Comparison of ENCODE assay signal across 8 cellular contexts in genomic region chr17:50209472-50210248, GRCh38. TPM values are rescaled to one million over a fixed set of nuclear protein-coding genes. Genes with fewer than 3 reads are reported as not detected.
DNase-seq lines count a peak whose midpoint lies in the region; ATAC-seq and TF ChIP-seq lines count a peak whose summit lies in the region.

No MANE protein-coding gene starts in this region.

- H3K36me3 ChIP-seq in BJ (ENCODE audit: control insufficient read depth, insufficient read depth, low read length) (no peaks in the 10 kb centered on the region), Panc1 (ENCODE audit: control insufficient read depth, insufficient read depth, low read length) (no peaks in the 10 kb centered on the region)

- peak overlapping the region; percentile 17 for H3K4me3 ChIP-seq in BJ (ENCODE audit: low read depth, low read length)
- H3K4me3 ChIP-seq in Panc1 (ENCODE audit: low read depth in 2 of 2, low read length in 2 of 2) = no peak overlapping the region; a peak in 1 of 4 replicates
- peak overlapping the region; percentile 24 for H3K4me3 ChIP-seq in fibroblast of pulmonary artery (replicated peaks; ENCODE audit: low read depth, low read length)

- no TSS peak for BruUV-seq in Panc1 (replicated peaks; lab: Mats Ljungman, UMichigan)

- H3K9me3 ChIP-seq in Panc1 (ENCODE audit: control insufficient read depth, insufficient read depth, low read depth, low read length) = no peaks in the 10 kb centered on the region

- no peaks in the 10 kb centered on the region for H3K36me3 Mint-ChIP-seq in activated T-helper 1 cell treated with anti-CD3 and anti-CD28 coated beads, Interleukin-12 subunit alpha, Interleukin-12 subunit beta, Interleukin-2, Interleukin-4 antibody, amounts not matched to agents 30 ng/mL and 10 ng/mL and 1 ng/mL, durations not matched to agents 14 hours and 24 hours and 36 hours (ENCODE audit: low read depth)

- peaks cover 44% of the 10 kb centered on the region for H3K27me3 Mint-ChIP-seq in activated T-helper 1 cell treated with anti-CD3 and anti-CD28 coated beads, Interleukin-12 subunit alpha, Interleukin-12 subunit beta, Interleukin-2, Interleukin-4 antibody, amounts not matched to agents 30 ng/mL and 10 ng/mL and 1 ng/mL, durations not matched to agents 14 hours and 24 hours and 36 hours (ENCODE audit: insufficient read depth)

- TF ChIP-seq CTCF in BJ (IDR thresholded peaks at IDR 0.05; ENCODE audit: insufficient read depth, low read depth, low read length) (no peak), Panc1 (IDR thresholded peaks at IDR 0.05) (no peak), fibroblast of pulmonary artery (IDR thresholded peaks at IDR 0.05; ENCODE audit: low read length, missing control alignments) (no peak), omental fat pad (IDR thresholded peaks at IDR 0.05) (no peak), GM20000 (IDR thresholded peaks at IDR 0.05; ENCODE audit: extremely low read depth, missing control alignments) (no peak)

- H3K27ac Mint-ChIP-seq in activated T-helper 1 cell treated with anti-CD3 and anti-CD28 coated beads, Interleukin-12 subunit alpha, Interleukin-12 subunit beta, Interleukin-2, Interleukin-4 antibody, amounts not matched to agents 30 ng/mL and 10 ng/mL and 1 ng/mL, durations not matched to agents 14 hours and 24 hours and 36 hours = no peak overlapping the region

- H3K9me3 Mint-ChIP-seq in activated T-helper 1 cell treated with anti-CD3 and anti-CD28 coated beads, Interleukin-12 subunit alpha, Interleukin-12 subunit beta, Interleukin-2, Interleukin-4 antibody, amounts not matched to agents 30 ng/mL and 10 ng/mL and 1 ng/mL, durations not matched to agents 14 hours and 24 hours and 36 hours = no peaks in the 10 kb centered on the region

- no peak overlapping the region for H3K4me3 Mint-ChIP-seq in activated T-helper 1 cell treated with anti-CD3 and anti-CD28 coated beads, Interleukin-12 subunit alpha, Interleukin-12 subunit beta, Interleukin-2, Interleukin-4 antibody, amounts not matched to agents 30 ng/mL and 10 ng/mL and 1 ng/mL, durations not matched to agents 14 hours and 24 hours and 36 hours

- POLR2A ChIA-PET in BJ (lab: Charles Lee) = interaction anchor here (0.5 to 4.9 kb wide), 14 partner anchors 8 to 80 kb away, joined by 3 to 135 read pairs (median 4); partner anchors contain the start of gene COL1A1
- POLR2A ChIA-PET in Panc1 (lab: Charles Lee) = no interaction called here

- DNase-seq in BJ (ENCODE audit: low read depth) (peak; percentile 100), Panc1 (ENCODE audit: low read depth, low spot score) (no peak), fibroblast of pulmonary artery (ENCODE audit: low read depth) (peak; percentile 99), omental fat pad (ENCODE audit: low spot score) (no peak), NCI-H187 treated with DMSO at 0.1 percent for 48 hours (lab: John Stamatoyannopoulos, UW) (no peak), NCI-H146 treated with DMSO at 0.1 percent for 48 hours (lab: John Stamatoyannopoulos, UW; ENCODE audit: unreplicated experiment) (no peak), GM20000 (ENCODE audit: low spot score) (no peak)
- DNase-seq in activated T-helper 1 cell treated with anti-CD3 and anti-CD28 coated beads, Interleukin-12 subunit alpha, Interleukin-12 subunit beta, Interleukin-2, Interleukin-4 antibody, amounts not matched to agents 30 ng/mL and 10 ng/mL and 1 ng/mL, durations not matched to agents 14 hours and 24 hours and 36 hours (ENCODE audit: low spot score) = no peak

- H3K27me3 ChIP-seq in BJ (ENCODE audit: control insufficient read depth, insufficient read depth, low read length) (no peaks in the 10 kb centered on the region), Panc1 (ENCODE audit: control insufficient read depth, insufficient read depth, low read length) (no peaks in the 10 kb centered on the region)

- 0 out of 2 replicates have a peak, but pooled peaks have one; percentile 11 for ATAC-seq in Panc1
- peak; percentile 88 for ATAC-seq in omental fat pad (ENCODE audit: low FRiP score)

- H3K4me1 ChIP-seq in Panc1 (ENCODE audit: control insufficient read depth, insufficient read depth, low read length) = peaks cover 20% of the 10 kb centered on the region

- H3K27ac ChIP-seq in Panc1 (ENCODE audit: low read length) = no peak overlapping the region

- in situ Hi-C loops in Panc1 (cut with HindIII; ENCODE audit: low pct_unique_long_range_greater_than_20kb, low sequenced_read_pairs) = loop anchor here (10.0 kb wide), 1 partner anchor 45 kb away; no protein-coding TSS in a partner anchor

- CTCF ChIA-PET in BJ (lab: Yijun Ruan, JAX) = interaction anchor here (0.8 to 23.7 kb wide), 7 partner anchors 8 to 71 kb away, joined by 3 to 515 read pairs (median 4); partner anchors contain the start of genes COL1A1 and TMEM92
- CTCF ChIA-PET in Panc1 (lab: Charles Lee) = interaction anchor here (1.5 kb wide), 1 partner anchor 10 kb away, joined by 4 read pairs; no protein-coding TSS in a partner anchor

- peaks cover 17% of the 10 kb centered on the region for H3K4me1 Mint-ChIP-seq in activated T-helper 1 cell treated with anti-CD3 and anti-CD28 coated beads, Interleukin-12 subunit alpha, Interleukin-12 subunit beta, Interleukin-2, Interleukin-4 antibody, amounts not matched to agents 30 ng/mL and 10 ng/mL and 1 ng/mL, durations not matched to agents 14 hours and 24 hours and 36 hours (ENCODE audit: low read depth)

- intact Hi-C loops in Panc1 (cut with micrococcal nuclease; ENCODE audit: unreplicated experiment) = no loop called here
- intact Hi-C loops in activated T-helper 1 cell treated with anti-CD3 and anti-CD28 coated beads, Interleukin-12 subunit alpha, Interleukin-12 subunit beta, Interleukin-2, Interleukin-4 antibody, amounts not matched to agents 30 ng/mL and 10 ng/mL and 1 ng/mL, durations not matched to agents 14 hours and 24 hours and 36 hours (cut with micrococcal nuclease) = no loop called here

RNA-seq across cellular contexts. Expression of gene COL1A1, which starts 8.2 kb away (rescaled TPM):
- 1,679 and 2,161 TPM in 2 replicates for polyA plus RNA-seq in BJ (2011; rRNA removed)
- 4,131 and 5,702 TPM in 2 replicates for polyA minus RNA-seq in BJ (2011; rRNA and poly(A)+ RNA removed)
- total RNA-seq in Panc1 (2021; ENCODE audit: unreplicated experiment) (52.7 TPM), omental fat pad (10 to 100 TPM; 21.2 to 57.9 (median 43.6) TPM)
- 67.6 TPM for polyA plus RNA-seq in Panc1 (2012; ENCODE audit: insufficient read length)
- 1.2 and 2.0 TPM in 2 replicates for total RNA-seq in activated T-helper 1 cell treated with anti-CD3 and anti-CD28 coated beads, Interleukin-12 subunit alpha, Interleukin-12 subunit beta, Interleukin-2, Interleukin-4 antibody, amounts not matched to agents 30 ng/mL and 10 ng/mL and 1 ng/mL, durations not matched to agents 14 hours and 24 hours and 36 hours

RNA-seq across cellular contexts. Expression of gene SGCA, which starts 43.9 kb away (rescaled TPM):
- 0.09 and 0.40 TPM in 2 replicates for polyA plus RNA-seq in BJ (2011; rRNA removed)
- polyA minus RNA-seq in BJ (2011; rRNA and poly(A)+ RNA removed) = not detected in 2 replicates
- total RNA-seq in Panc1 (2021; ENCODE audit: unreplicated experiment) = not detected
- polyA plus RNA-seq in Panc1 (2012; ENCODE audit: insufficient read length) = not detected
- 1 to 10 TPM in 3 of 4 donors, not detected in 1; 1.1 to 4.9 (median 2.6) TPM for total RNA-seq in omental fat pad
- 0.32 and 0.49 TPM in 2 replicates for total RNA-seq in activated T-helper 1 cell treated with anti-CD3 and anti-CD28 coated beads, Interleukin-12 subunit alpha, Interleukin-12 subunit beta, Interleukin-2, Interleukin-4 antibody, amounts not matched to agents 30 ng/mL and 10 ng/mL and 1 ng/mL, durations not matched to agents 14 hours and 24 hours and 36 hours

RNA-seq across cellular contexts. Expression of gene PPP1R9B, which starts 59.2 kb away (rescaled TPM):
- 17.2 and 19.3 TPM in 2 replicates for polyA plus RNA-seq in BJ (2011; rRNA removed)
- 27.3 and 31.6 TPM in 2 replicates for polyA minus RNA-seq in BJ (2011; rRNA and poly(A)+ RNA removed)
- 114 TPM for total RNA-seq in Panc1 (2021; ENCODE audit: unreplicated experiment)
- polyA plus RNA-seq in Panc1 (2012; ENCODE audit: insufficient read length) = 149 TPM
- 10 to 100 TPM; 16.6 to 38.0 (median 25.6) TPM for total RNA-seq in omental fat pad
- 97.1 and 101 TPM in 2 replicates for total RNA-seq in activated T-helper 1 cell treated with anti-CD3 and anti-CD28 coated beads, Interleukin-12 subunit alpha, Interleukin-12 subunit beta, Interleukin-2, Interleukin-4 antibody, amounts not matched to agents 30 ng/mL and 10 ng/mL and 1 ng/mL, durations not matched to agents 14 hours and 24 hours and 36 hours

Comparison
In these comparisons a context has a peak if more than half of its experiments do, and no peak if none do; other contexts are left out.
1. DNase-seq: peak in BJ (single experiment) and fibroblast of pulmonary artery (single experiment); none in Panc1 (single experiment), omental fat pad (single experiment), NCI-H187 treated with DMSO at 0.1 percent for 48 hours (single experiment), NCI-H146 treated with DMSO at 0.1 percent for 48 hours (single experiment), activated T-helper 1 cell treated with anti-CD3 and anti-CD28 coated beads, Interleukin-12 subunit alpha, Interleukin-12 subunit beta, Interleukin-2, Interleukin-4 antibody, amounts not matched to agents 30 ng/mL and 10 ng/mL and 1 ng/mL, durations not matched to agents 14 hours and 24 hours and 36 hours (single experiment) and GM20000 (single experiment).
2. H3K4me3 ChIP-seq: peak in BJ (single experiment) and fibroblast of pulmonary artery (single experiment); none in Panc1 (0 of 2).